In genomic region chr4:38034986-38035882, GRCh38 we compare ENCODE assay signal across 1 cellular context.
TF ChIP-seq lines count a peak whose summit lies in the region.

No MANE protein-coding gene starts in this region.

TF ChIP-seq in HCT116, 20 proteins besides CTCF, POLR2A, EP300 and RAD21 (continued from another document):
- no peak for TF ChIP-seq REST (IDR thresholded peaks at IDR 0.05; ENCODE audit: low read depth)
- no peak for TF ChIP-seq ZBTB33 (IDR thresholded peaks at IDR 0.05; ENCODE audit: extremely low read depth, insufficient replicate concordance, low read length)
- no peak for TF ChIP-seq ZFX (IDR thresholded peaks at IDR 0.05)
- no peak for TF ChIP-seq CBX3 (IDR thresholded peaks at IDR 0.05; ENCODE audit: low read depth)
- TF ChIP-seq EZH2phosphoT487 (IDR thresholded peaks at IDR 0.05; ENCODE audit: borderline replicate concordance): no peak
- TF ChIP-seq SIN3A (IDR thresholded peaks at IDR 0.05; ENCODE audit: low read depth): no peak
- no peak for TF ChIP-seq ATF3 (IDR thresholded peaks at IDR 0.05)
